16 cellular contexts compared by ENCODE assay signal in the genomic region with DNA sequence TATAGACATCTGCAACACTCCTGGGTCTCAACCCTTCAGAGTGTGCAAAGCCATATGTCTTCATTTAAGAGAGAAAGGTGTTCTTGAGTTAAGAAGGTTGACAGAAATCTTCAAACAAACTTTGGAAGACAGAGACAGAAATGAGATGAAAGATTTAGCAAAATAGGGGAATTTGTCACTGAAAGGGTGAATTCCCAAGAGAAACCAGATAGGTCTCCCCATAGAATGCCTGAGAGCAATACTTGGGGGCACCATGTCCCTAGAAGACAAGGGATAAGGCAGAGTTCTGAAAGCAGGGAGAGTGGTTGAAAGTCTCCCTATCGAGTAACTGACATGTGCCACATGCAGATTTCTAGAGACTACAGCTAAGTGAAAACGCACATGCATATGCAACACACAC. TPM values are rescaled to one million over a fixed set of nuclear protein-coding genes. Genes with fewer than 3 reads are reported as not detected.
A peak's percentile ranks its signal among the peaks of the same experiment; 100 is the strongest.
DNase-seq lines count a peak whose midpoint lies in the region; ATAC-seq, FAIRE-seq and TF ChIP-seq lines count a peak whose summit lies in the region.
"Had no signal": no experiment of that assay in that cellular context is flagged by ENCODE, and none has a peak within 500 bp of the region (broad histone marks: within the 10 kb centered on the region; RNA-seq: fewer than 3 reads in every experiment).

No MANE protein-coding gene starts in this region.

- no peak overlapping the region for H3K27ac ChIP-seq in osteoblast (ENCODE audit: low read depth, low read length)
- H3K27ac ChIP-seq: ovary, testis had no signal

- H3K36me3 Mint-ChIP-seq in stimulated activated memory B cell treated with anti-CD40 and anti-IgM and Interleukin-4, amounts not matched to agents 10 μg/mL and 1 μg/mL and 100 μg/mL, for 72 hours = peaks cover 48% of the 10 kb centered on the region
- H3K36me3 Mint-ChIP-seq in activated T-helper 2 cell treated with anti-CD3 and anti-CD28 coated beads, Interferon-gamma antibody, Interleukin-2, Interleukin-4, amounts not matched to agents 10 μg/mL and 5 μg/mL and 100 μg/mL, durations not matched to agents 14 hours and 24 hours and 36 hours (ENCODE audit: low read depth) = peaks cover 5% of the 10 kb centered on the region

- TF ChIP-seq CTCF in osteoblast (IDR thresholded peaks at IDR 0.05; ENCODE audit: extremely low read depth, low read depth, low read length) = no peak

- H3K4me3 ChIP-seq in osteoblast (ENCODE audit: insufficient read depth, low read length) = no peak overlapping the region
- H3K4me3 ChIP-seq: ovary, testis had no signal

- H3K27me3 ChIP-seq in osteoblast (ENCODE audit: insufficient read depth, low read length) = no peaks in the 10 kb centered on the region
- H3K27me3 ChIP-seq: ovary, testis had no signal

- no peaks in the 10 kb centered on the region for H3K9me3 ChIP-seq in osteoblast (ENCODE audit: low read depth, low read length)
- H3K9me3 ChIP-seq: ovary, testis had no signal

- H3K4me1 ChIP-seq in osteoblast (ENCODE audit: insufficient read depth, low read length) = no peaks in the 10 kb centered on the region
- H3K4me1 ChIP-seq: testis had no signal

- peak overlapping the region; percentile 93 for H3K27ac Mint-ChIP-seq in stimulated activated memory B cell treated with anti-CD40 and anti-IgM and Interleukin-4, amounts not matched to agents 10 μg/mL and 1 μg/mL and 100 μg/mL, for 72 hours
- H3K27ac Mint-ChIP-seq in activated T-helper 2 cell treated with anti-CD3 and anti-CD28 coated beads, Interferon-gamma antibody, Interleukin-2, Interleukin-4, amounts not matched to agents 10 μg/mL and 5 μg/mL and 100 μg/mL, durations not matched to agents 14 hours and 24 hours and 36 hours = no peak overlapping the region
- H3K27ac Mint-ChIP-seq: activated CD8-positive, alpha-beta T cell treated with anti-CD3 and anti-CD28 coated beads, Interleukin-2, amount 10 ng/mL, durations not matched to agents 7 days and 5 days had no signal

- no peaks in the 10 kb centered on the region for H4K20me1 ChIP-seq in osteoblast (ENCODE audit: insufficient read depth, low read length)

- H3K79me2 ChIP-seq in osteoblast (ENCODE audit: insufficient read depth, low read length) = peaks cover 2% of the 10 kb centered on the region

- intact Hi-C loops in activated T-helper 2 cell treated with anti-CD3 and anti-CD28 coated beads, Interferon-gamma antibody, Interleukin-2, Interleukin-4, amounts not matched to agents 10 μg/mL and 5 μg/mL and 100 μg/mL, durations not matched to agents 14 hours and 24 hours and 36 hours (cut with micrococcal nuclease) = no loop called here

- no peaks in the 10 kb centered on the region for H3K27me3 Mint-ChIP-seq in stimulated activated memory B cell treated with anti-CD40 and anti-IgM and Interleukin-4, amounts not matched to agents 10 μg/mL and 1 μg/mL and 100 μg/mL, for 72 hours
- peaks cover 6% of the 10 kb centered on the region for H3K27me3 Mint-ChIP-seq in activated T-helper 2 cell treated with anti-CD3 and anti-CD28 coated beads, Interferon-gamma antibody, Interleukin-2, Interleukin-4, amounts not matched to agents 10 μg/mL and 5 μg/mL and 100 μg/mL, durations not matched to agents 14 hours and 24 hours and 36 hours (ENCODE audit: low read depth)

- H3K9me3 Mint-ChIP-seq in stimulated activated memory B cell treated with anti-CD40 and anti-IgM and Interleukin-4, amounts not matched to agents 10 μg/mL and 1 μg/mL and 100 μg/mL, for 72 hours = no peaks in the 10 kb centered on the region
- H3K9me3 Mint-ChIP-seq in activated T-helper 2 cell treated with anti-CD3 and anti-CD28 coated beads, Interferon-gamma antibody, Interleukin-2, Interleukin-4, amounts not matched to agents 10 μg/mL and 5 μg/mL and 100 μg/mL, durations not matched to agents 14 hours and 24 hours and 36 hours = peaks cover 6% of the 10 kb centered on the region

- ATAC-seq in GM19035 (IDR thresholded peaks at IDR 0.05; ENCODE audit: unreplicated experiment) = peak; percentile 44
- peak; percentile 45 for ATAC-seq in HG02571 (IDR thresholded peaks at IDR 0.05; ENCODE audit: unreplicated experiment)
- ATAC-seq in HG03520 (IDR thresholded peaks at IDR 0.05; ENCODE audit: unreplicated experiment) = peak; percentile 26
- ATAC-seq in stimulated activated memory B cell treated with anti-CD40 and anti-IgM and Interleukin-4, amounts not matched to agents 10 μg/mL and 1 μg/mL and 100 μg/mL, for 72 hours = peak; percentile 78
- ATAC-seq: activated CD8-positive, alpha-beta T cell treated with anti-CD3 and anti-CD28 coated beads, Interleukin-2, amount 10 ng/mL, durations not matched to agents 7 days and 5 days had no signal

- H3K36me3 ChIP-seq in osteoblast (ENCODE audit: insufficient read depth, low read length) = no peaks in the 10 kb centered on the region
- H3K36me3 ChIP-seq: ovary had no signal

- FAIRE-seq in GM19239 (lab: Jason Lieb, UNC) = no peak
- FAIRE-seq: G401.6, HTR-8/SVneo had no signal

- peaks cover 75% of the 10 kb centered on the region for H3K4me1 Mint-ChIP-seq in stimulated activated memory B cell treated with anti-CD40 and anti-IgM and Interleukin-4, amounts not matched to agents 10 μg/mL and 1 μg/mL and 100 μg/mL, for 72 hours
- peaks cover 9% of the 10 kb centered on the region for H3K4me1 Mint-ChIP-seq in activated T-helper 2 cell treated with anti-CD3 and anti-CD28 coated beads, Interferon-gamma antibody, Interleukin-2, Interleukin-4, amounts not matched to agents 10 μg/mL and 5 μg/mL and 100 μg/mL, durations not matched to agents 14 hours and 24 hours and 36 hours (ENCODE audit: low read depth)

- H3K4me3 Mint-ChIP-seq in stimulated activated memory B cell treated with anti-CD40 and anti-IgM and Interleukin-4, amounts not matched to agents 10 μg/mL and 1 μg/mL and 100 μg/mL, for 72 hours = peak overlapping the region; percentile 41
- no peak overlapping the region for H3K4me3 Mint-ChIP-seq in activated T-helper 2 cell treated with anti-CD3 and anti-CD28 coated beads, Interferon-gamma antibody, Interleukin-2, Interleukin-4, amounts not matched to agents 10 μg/mL and 5 μg/mL and 100 μg/mL, durations not matched to agents 14 hours and 24 hours and 36 hours (ENCODE audit: low read depth)
- H3K4me3 Mint-ChIP-seq: activated CD8-positive, alpha-beta T cell treated with anti-CD3 and anti-CD28 coated beads, Interleukin-2, amount 10 ng/mL, durations not matched to agents 7 days and 5 days had no signal

- no peak overlapping the region for H3K4me2 ChIP-seq in osteoblast (ENCODE audit: insufficient read depth, low read length)

- H2AFZ ChIP-seq in osteoblast (ENCODE audit: low read length) = no peak overlapping the region

- DNase-seq in GM19239 (ENCODE audit: insufficient read length, low spot score) (no peak), osteoblast (ENCODE audit: insufficient read length, low spot score, missing footprints) (no peak)
- DNase-seq in activated T-helper 2 cell treated with anti-CD3 and anti-CD28 coated beads, Interferon-gamma antibody, Interleukin-2, Interleukin-4, amounts not matched to agents 10 μg/mL and 5 μg/mL and 100 μg/mL, durations not matched to agents 14 hours and 24 hours and 36 hours (ENCODE audit: low spot score) = no peak
- DNase-seq: activated CD8-positive, alpha-beta T cell treated with anti-CD3 and anti-CD28 coated beads, Interleukin-2, amount 10 ng/mL, durations not matched to agents 7 days and 5 days; activated gamma-delta T cell treated with Interleukin-2 at 50 U/mL for 16 hours; mesenchymal stem cell; NCI-H1092 treated with DMSO at 0.1 percent for 48 hours; ovary; T-helper 9 cell; testis had no signal

RNA-seq across cellular contexts. Expression of gene AP1S3, which starts 50.0 kb away (rescaled TPM):
- total RNA-seq in activated T-helper 2 cell treated with anti-CD3 and anti-CD28 coated beads, Interferon-gamma antibody, Interleukin-2, Interleukin-4, amounts not matched to agents 10 μg/mL and 5 μg/mL and 100 μg/mL, durations not matched to agents 14 hours and 24 hours and 36 hours = 12.7 and 13.9 TPM in 2 replicates
- 2.2 and 2.7 TPM in 2 replicates for total RNA-seq in osteoblast

Comparison
In these comparisons a context has a peak if more than half of its experiments do, and no peak if none do; other contexts are left out.
1. ATAC-seq: peak in every context shown above with its lines; median percentile 78 in stimulated activated memory B cell treated with anti-CD40 and anti-IgM and Interleukin-4, amounts not matched to agents 10 μg/mL and 1 μg/mL and 100 μg/mL, for 72 hours; 45 in HG02571; 44 in GM19035; 26 in HG03520.